29 cellular contexts compared by ENCODE assay signal in the genomic region with DNA sequence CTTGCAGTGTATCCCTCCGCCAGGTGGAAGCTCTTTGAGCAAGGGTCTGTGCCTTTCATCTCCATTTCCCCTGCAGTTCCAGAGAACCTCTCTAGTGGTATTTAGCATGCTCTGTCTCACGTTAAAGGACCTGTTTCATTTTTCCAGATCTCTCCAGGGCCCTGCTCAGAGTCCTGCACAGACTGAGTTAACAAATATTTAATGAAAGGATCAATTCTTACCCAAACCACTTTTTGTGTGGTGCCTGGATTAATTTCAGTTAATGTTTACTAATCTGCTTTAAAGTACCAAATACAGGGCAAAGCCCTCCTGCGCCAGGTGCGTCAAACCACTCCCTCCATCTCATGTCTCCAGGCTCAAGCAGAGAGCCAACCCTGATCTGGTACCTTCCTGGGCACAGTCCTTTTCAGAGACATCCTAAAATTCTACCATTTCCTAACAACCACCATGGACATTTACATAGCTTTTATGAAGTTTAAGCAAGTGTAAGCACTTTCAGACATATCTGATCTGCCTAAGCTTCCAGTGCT.
"Had no signal": no experiment of that assay in that cellular context is flagged by ENCODE, and none has a peak within 500 bp of the region (broad histone marks: within the 10 kb centered on the region; RNA-seq: fewer than 3 reads in every experiment).

No MANE protein-coding gene starts in this region.

- H3K36me3 ChIP-seq: left ventricle myocardium inferior, ovary, thoracic aorta had no signal

- FAIRE-seq: frontal cortex, islet of Langerhans, TTC549, urothelium cell line had no signal

- H3K9me3 ChIP-seq: left ventricle myocardium inferior, ovary, thoracic aorta had no signal

- ATAC-seq: activated CD4-positive, CD25-positive, alpha-beta regulatory T cell treated with anti-CD3 and anti-CD28 coated beads, Interleukin-2, amount 50 U/mL, for 24 hours; activated naive CD8-positive, alpha-beta T cell treated with anti-CD3 and anti-CD28 coated beads, Interleukin-2, amount 50 U/mL, for 24 hours; sciatic nerve; stimulated activated naive CD8-positive, alpha-beta T cell treated with anti-CD3 and anti-CD28 coated beads, Interleukin-15, Interleukin-2, amounts not matched to agents 100 U/mL and 50 U/mL, for 24 hours had no signal

- H3K4me3 ChIP-seq: left ventricle myocardium inferior, ovary, skin epidermis, thoracic aorta had no signal

- H3K27me3 ChIP-seq: ovary had no signal

- H3K36me3 Mint-ChIP-seq: activated CD4-positive, alpha-beta memory T cell treated with anti-CD3 and anti-CD28 coated beads for 36 hours; activated naive CD4-positive, alpha-beta T cell treated with anti-CD3 and anti-CD28 coated beads, Interleukin-2, amount 50 U/mL, for 24 hours had no signal

- H3K27ac ChIP-seq: left ventricle myocardium inferior, ovary, skin epidermis, thoracic aorta, VCaP had no signal

- DNase-seq: activated CD4-positive, alpha-beta memory T cell treated with anti-CD3 and anti-CD28 coated beads for 36 hours; activated CD4-positive, alpha-beta T cell treated with anti-CD3 and anti-CD28 coated beads, Interleukin-2, amount 10 ng/mL, durations not matched to agents 24 days and 14 days; activated CD8-positive, alpha-beta memory T cell treated with anti-CD3 and anti-CD28 coated beads, Interleukin-2, amount 50 U/mL, for 4 hours; activated gamma-delta T cell treated with Interleukin-2 at 50 U/mL for 16 hours; activated naive CD8-positive, alpha-beta T cell treated with anti-CD3 and anti-CD28 coated beads, Interleukin-2, amount 50 U/mL, for 24 hours; activated T-cell treated with anti-CD3 and anti-CD28 coated beads, Interleukin-2, amount 50 U/mL, for 1 hour; amygdala; caudate nucleus; left ventricle myocardium inferior; mammary epithelial cell; ovary; stimulated activated CD4-positive, alpha-beta T cell treated with anti-CD3 and anti-CD28 coated beads, Interleukin-12 subunit alpha, Interleukin-12 subunit beta, amount 100 ng/mL, for 4 hours; stimulated activated CD4-positive, alpha-beta T cell treated with anti-CD3 and anti-CD28 coated beads, Interleukin-4, amount 100 ng/mL, for 1 hour; stimulated activated naive CD8-positive, alpha-beta T cell treated with anti-CD3 and anti-CD28 coated beads, Interleukin-15, Interleukin-2, amounts not matched to agents 100 U/mL and 50 U/mL, for 24 hours; T-helper 9 cell; trophoblast cell had no signal

- H3K4me3 Mint-ChIP-seq: activated CD4-positive, alpha-beta memory T cell treated with anti-CD3 and anti-CD28 coated beads for 36 hours; activated CD4-positive, alpha-beta T cell treated with anti-CD3 and anti-CD28 coated beads, Interleukin-2, amount 10 ng/mL, durations not matched to agents 24 days and 14 days; activated naive CD4-positive, alpha-beta T cell treated with anti-CD3 and anti-CD28 coated beads, Interleukin-2, amount 50 U/mL, for 24 hours; activated naive CD8-positive, alpha-beta T cell treated with anti-CD3 and anti-CD28 coated beads, Interleukin-2, amount 50 U/mL, for 24 hours; nephron; T-helper 1 cell treated with Interleukin-12 subunit alpha and Interleukin-12 subunit beta and Interleukin-4 antibody, amounts not matched to agents 30 μg/mL and 1 μg/mL, for 36 hours had no signal

- H3K4me1 Mint-ChIP-seq: activated CD4-positive, alpha-beta T cell treated with anti-CD3 and anti-CD28 coated beads, Interleukin-2, amount 10 ng/mL, durations not matched to agents 24 days and 14 days; activated naive CD4-positive, alpha-beta T cell treated with anti-CD3 and anti-CD28 coated beads, Interleukin-2, amount 50 U/mL, for 24 hours; activated naive CD8-positive, alpha-beta T cell treated with anti-CD3 and anti-CD28 coated beads, Interleukin-2, amount 50 U/mL, for 24 hours; nephron had no signal

- H3K9me3 Mint-ChIP-seq: activated CD4-positive, alpha-beta memory T cell treated with anti-CD3 and anti-CD28 coated beads for 36 hours; activated CD4-positive, alpha-beta T cell treated with anti-CD3 and anti-CD28 coated beads, Interleukin-2, amount 10 ng/mL, durations not matched to agents 24 days and 14 days; activated naive CD4-positive, alpha-beta T cell treated with anti-CD3 and anti-CD28 coated beads, Interleukin-2, amount 50 U/mL, for 24 hours; activated naive CD8-positive, alpha-beta T cell treated with anti-CD3 and anti-CD28 coated beads, Interleukin-2, amount 50 U/mL, for 24 hours; nephron; T-helper 1 cell treated with Interleukin-12 subunit alpha and Interleukin-12 subunit beta and Interleukin-4 antibody, amounts not matched to agents 30 μg/mL and 1 μg/mL, for 36 hours had no signal

- H3K27ac Mint-ChIP-seq: activated CD4-positive, alpha-beta memory T cell treated with anti-CD3 and anti-CD28 coated beads for 36 hours; activated CD4-positive, alpha-beta T cell treated with anti-CD3 and anti-CD28 coated beads, Interleukin-2, amount 10 ng/mL, durations not matched to agents 24 days and 14 days; activated naive CD4-positive, alpha-beta T cell treated with anti-CD3 and anti-CD28 coated beads, Interleukin-2, amount 50 U/mL, for 24 hours; activated naive CD8-positive, alpha-beta T cell treated with anti-CD3 and anti-CD28 coated beads, Interleukin-2, amount 50 U/mL, for 24 hours; nephron; progenitor cell of endocrine pancreas; T-helper 1 cell treated with Interleukin-12 subunit alpha and Interleukin-12 subunit beta and Interleukin-4 antibody, amounts not matched to agents 30 μg/mL and 1 μg/mL, for 36 hours had no signal
